In genomic region chr19:50662442-50663279, GRCh38 we compare ENCODE assay signal across 35 cellular contexts. TPM values are rescaled to one million over a fixed set of nuclear protein-coding genes. Genes with fewer than 3 reads are reported as not detected.
"Had no signal": no experiment of that assay in that cellular context is flagged by ENCODE, and none has a peak within 500 bp of the region (broad histone marks: within the 10 kb centered on the region; RNA-seq: fewer than 3 reads in every experiment).

No MANE protein-coding gene starts in this region.

- DNase-seq: activated B cell treated with CpG ODN at 0.5 μM for 24 hours; activated CD4-positive, alpha-beta T cell treated with anti-CD3 and anti-CD28 coated beads for 48 hours; activated CD4-positive, alpha-beta T cell treated with anti-CD3 and anti-CD28 coated beads, Interleukin-2, amount 50 U/mL, for 1 hour; activated CD4-positive, alpha-beta T cell treated with anti-CD3 and anti-CD28 coated beads, Interleukin-2, amount 50 U/mL, for 48 hours; activated CD8-positive, alpha-beta memory T cell treated with anti-CD3 and anti-CD28 coated beads for 24 hours; activated CD8-positive, alpha-beta T cell treated with anti-CD3 and anti-CD28 coated beads for 36 hours; activated effector memory CD4-positive, alpha-beta T cell treated with Interleukin-2 at 50 U/mL for 16 hours; activated gamma-delta T cell treated with Interleukin-2 at 50 U/mL for 16 hours; activated naive CD4-positive, alpha-beta T cell treated with anti-CD3 and anti-CD28 coated beads, Interleukin-2, amount 50 U/mL, for 16 hours; activated naive CD4-positive, alpha-beta T cell treated with Interleukin-2 at 50 U/mL for 16 hours; activated T-cell treated with anti-CD3 and anti-CD28 coated beads, Interleukin-2, amount 50 U/mL, for 4 hours; amniotic stem cell; anterior cingulate cortex; brain microvascular endothelial cell; dorsolateral prefrontal cortex; effector memory CD4-positive, alpha-beta T cell; endodermal cell; foreskin keratinocyte; gastrocnemius medialis; T-helper 1 cell; T-helper 17 cell; T1000 had no signal

- H3K9me3 ChIP-seq: gastrocnemius medialis had no signal

- H3K27ac Mint-ChIP-seq: activated B cell treated with CpG ODN at 0.5 μM for 24 hours; activated CD8-positive, alpha-beta T cell treated with anti-CD3 and anti-CD28 coated beads for 36 hours; activated naive CD8-positive, alpha-beta T cell; activated T-helper 17 cell treated with anti-CD3 and anti-CD28 coated beads, Interleukin-2, amount 50 U/mL, for 72 hours; dendritic cell treated with granulocyte-macrophage colony-stimulating factor and Interleukin-4, amounts not matched to agents 40 ng/mL and 50 ng/mL, for 4 days; endodermal cell; T-helper 17 cell had no signal

- ATAC-seq: activated CD4-positive, CD25-positive, alpha-beta regulatory T cell treated with anti-CD3 and anti-CD28 coated beads, Interleukin-2, amount 50 U/mL, for 24 hours; activated CD8-positive, alpha-beta T cell treated with anti-CD3 and anti-CD28 coated beads for 36 hours; activated T-cell treated with anti-CD3 and anti-CD28 coated beads, Interleukin-2, amount 50 U/mL, for 4 hours; activated T-helper 17 cell treated with anti-CD3 and anti-CD28 coated beads, Interleukin-2, amount 50 U/mL, for 72 hours; foreskin keratinocyte; gastrocnemius medialis; T-helper 17 cell had no signal

- H3K4me1 ChIP-seq: foreskin keratinocyte, gastrocnemius medialis had no signal

- H3K9me3 Mint-ChIP-seq: endodermal cell had no signal

- H3K27ac ChIP-seq: brain microvascular endothelial cell, coronary artery, dorsolateral prefrontal cortex, esophagus muscularis mucosa, foreskin keratinocyte, gastrocnemius medialis, WERI-Rb-1 had no signal

- H3K36me3 ChIP-seq: brain microvascular endothelial cell, esophagus muscularis mucosa, gastrocnemius medialis had no signal

- H3K4me3 Mint-ChIP-seq: activated B cell treated with CpG ODN at 0.5 μM for 24 hours; activated CD8-positive, alpha-beta T cell treated with anti-CD3 and anti-CD28 coated beads for 36 hours; activated naive CD8-positive, alpha-beta T cell; activated T-cell treated with anti-CD3 and anti-CD28 coated beads, Interleukin-2, amount 50 U/mL, for 4 hours; activated T-helper 17 cell treated with anti-CD3 and anti-CD28 coated beads, Interleukin-2, amount 50 U/mL, for 72 hours; central memory CD8-positive, alpha-beta T cell; dendritic cell treated with granulocyte-macrophage colony-stimulating factor and Interleukin-4, amounts not matched to agents 40 ng/mL and 50 ng/mL, for 4 days; endodermal cell; T-helper 17 cell; T-helper 2 cell treated with Interferon-gamma antibody and Interleukin-4, amounts not matched to agents 5 μg/mL and 100 μg/mL, for 36 hours had no signal

- H3K36me3 Mint-ChIP-seq: activated naive CD8-positive, alpha-beta T cell had no signal

- FAIRE-seq: astrocyte, bronchial epithelial cell had no signal

- H3K4me3 ChIP-seq: coronary artery, dorsolateral prefrontal cortex, esophagus muscularis mucosa, gastrocnemius medialis had no signal

RNA-seq across cellular contexts. Expression of gene C19orf81, which starts 13.4 kb away (rescaled TPM):
- total RNA-seq: activated B cell treated with CpG ODN at 0.5 μM for 24 hours; activated T-helper 17 cell treated with anti-CD3 and anti-CD28 coated beads, Interleukin-2, amount 50 U/mL, for 72 hours; astrocyte; bronchial epithelial cell; foreskin keratinocyte; gastrocnemius medialis; T-helper 17 cell had no signal

RNA-seq across cellular contexts. Expression of gene SYT3, which starts 23.0 kb away (rescaled TPM):
- total RNA-seq: activated CD8-positive, alpha-beta T cell treated with anti-CD3 and anti-CD28 coated beads for 36 hours; activated T-helper 17 cell treated with anti-CD3 and anti-CD28 coated beads, Interleukin-2, amount 50 U/mL, for 72 hours; astrocyte; bronchial epithelial cell; cardiac septum; epithelial cell of proximal tubule; foreskin keratinocyte; T-helper 17 cell had no signal
- polyA plus RNA-seq: foreskin keratinocyte had no signal

RNA-seq across cellular contexts. Expression of gene SHANK1, which starts 56.9 kb away (rescaled TPM):
- total RNA-seq: activated B cell treated with CpG ODN at 0.5 μM for 24 hours; activated T-helper 17 cell treated with anti-CD3 and anti-CD28 coated beads, Interleukin-2, amount 50 U/mL, for 72 hours; astrocyte; bronchial epithelial cell; T-helper 17 cell had no signal
